12 cellular contexts compared by ENCODE assay signal in genomic region chr3:45218578-45219390, GRCh38. TPM values are rescaled to one million over a fixed set of nuclear protein-coding genes. Genes with fewer than 3 reads are reported as not detected.
DNase-seq lines count a peak whose midpoint lies in the region; ATAC-seq, FAIRE-seq and TF ChIP-seq lines count a peak whose summit lies in the region.
"Had no signal": no experiment of that assay in that cellular context is flagged by ENCODE, and none has a peak within 500 bp of the region (broad histone marks: within the 10 kb centered on the region; RNA-seq: fewer than 3 reads in every experiment).

No MANE protein-coding gene starts in this region.

- CTCF ChIA-PET in naive thymus-derived CD4-positive, alpha-beta T cell (lab: Charles Lee) = no interaction called here

- H3K9ac ChIP-seq in HUES48 (ENCODE audit: low read depth, low read length) (no peak overlapping the region), keratinocyte (ENCODE audit: control insufficient read depth, extremely low read depth, insufficient read depth, low read length) (no peak overlapping the region)

- no peaks in the 10 kb centered on the region for H3K36me3 Mint-ChIP-seq in naive thymus-derived CD4-positive, alpha-beta T cell

- H3K9me1 ChIP-seq in keratinocyte (ENCODE audit: control insufficient read depth, extremely low read depth, insufficient read depth, low read length) = no peaks in the 10 kb centered on the region

- DNase-seq in A172 (ENCODE audit: low spot score) = peak; percentile 76
- no peak for DNase-seq in keratinocyte (ENCODE audit: low read depth, low spot score)
- no peak for DNase-seq in HTR-8/SVneo (ENCODE audit: insufficient read length, low spot score)
- DNase-seq in naive thymus-derived CD4-positive, alpha-beta T cell = no peak
- no peak for DNase-seq in anterior cingulate cortex (lab: John Stamatoyannopoulos, UW)
- no peak for DNase-seq in GF-D8 (lab: John Stamatoyannopoulos, UW)
- DNase-seq: activated CD4-positive, CD25-positive, alpha-beta regulatory T cell; dermis blood vessel endothelial cell; DMS79 treated with DMSO at 0.1 percent for 48 hours; heart left ventricle had no signal

- no peaks in the 10 kb centered on the region for H4K20me1 ChIP-seq in keratinocyte (ENCODE audit: control insufficient read depth, extremely low read depth, insufficient read depth, low read length)

- H3K9me3 Mint-ChIP-seq in naive thymus-derived CD4-positive, alpha-beta T cell = no peaks in the 10 kb centered on the region

- H3K4me1 ChIP-seq in HUES48 (ENCODE audit: control insufficient read depth, insufficient read depth, low read length) = peaks cover 5% of the 10 kb centered on the region; the same call in 1 of the 2 replicates
- peaks cover 26% of the 10 kb centered on the region for H3K4me1 ChIP-seq in keratinocyte (ENCODE audit: control insufficient read depth, extremely low read depth, insufficient read depth, low read length)
- no peaks in the 10 kb centered on the region for H3K4me1 ChIP-seq in naive thymus-derived CD4-positive, alpha-beta T cell (ENCODE audit: control insufficient read depth in 2 of 2, insufficient read depth in 2 of 2, low read length in 2 of 2)
- H3K4me1 ChIP-seq: heart left ventricle had no signal

- no peaks in the 10 kb centered on the region for H3K79me2 ChIP-seq in keratinocyte (ENCODE audit: control insufficient read depth, insufficient read depth, low read length)

- intact Hi-C loops in naive thymus-derived CD4-positive, alpha-beta T cell (cut with micrococcal nuclease) = no loop called here

- FAIRE-seq in keratinocyte (lab: Jason Lieb, UNC) (peak; percentile 86), HTR-8/SVneo (lab: Jason Lieb, UNC) (no peak)

- POLR2A ChIA-PET in naive thymus-derived CD4-positive, alpha-beta T cell (lab: Charles Lee) = no interaction called here

- peak overlapping the region; percentile 15 for H3K4me2 ChIP-seq in keratinocyte (ENCODE audit: control insufficient read depth, extremely low read depth, insufficient read depth, low read depth, low read length)

- peaks cover 27 to 67% (median 41%) of the 10 kb centered on the region in 5 donors for H3K27me3 Mint-ChIP-seq in naive thymus-derived CD4-positive, alpha-beta T cell

- TF ChIP-seq CTCF in WI38 (IDR thresholded peaks at IDR 0.05; ENCODE audit: low read depth, low read length) = no peak
- TF ChIP-seq CTCF in keratinocyte (optimal IDR thresholded peaks at IDR 0.05 in 1 of 3, IDR thresholded peaks at IDR 0.05 in 1 of 3, conservative IDR thresholded peaks at IDR 0.05 in 1 of 3; ENCODE audit: extremely low read depth in 1 of 3, insufficient read depth in 2 of 3, low read length in 3 of 3) = no peak

- no peak for ATAC-seq in naive thymus-derived CD4-positive, alpha-beta T cell
- ATAC-seq: heart left ventricle had no signal

- H3K36me3 ChIP-seq in HUES48 (ENCODE audit: control insufficient read depth, insufficient read depth, low read length) (0 out of 2 replicates have a peak, but pooled peaks cover 2% of the 10 kb centered on the region), keratinocyte (ENCODE audit: control insufficient read depth in 2 of 2, extremely low read depth in 1 of 2, insufficient read depth in 2 of 2, low read length in 2 of 2) (no peaks in the 10 kb centered on the region)
- H3K36me3 ChIP-seq in naive thymus-derived CD4-positive, alpha-beta T cell (ENCODE audit: control insufficient read depth in 2 of 3, insufficient read depth in 3 of 3, low read length in 3 of 3) = no peaks in the 10 kb centered on the region
- H3K36me3 ChIP-seq: heart left ventricle had no signal

- no peak overlapping the region for H3K4me3 Mint-ChIP-seq in naive thymus-derived CD4-positive, alpha-beta T cell

- H3K4me3 ChIP-seq in HUES48 (ENCODE audit: low read depth, low read length) = no peak overlapping the region
- H3K4me3 ChIP-seq in WI38 (ENCODE audit: low read depth, low read length) = 0 out of 2 replicates have a peak overlapping the region, but pooled peaks have one; percentile 0
- H3K4me3 ChIP-seq in keratinocyte (ENCODE audit: control insufficient read depth in 2 of 3, extremely low read depth in 1 of 3, insufficient read depth in 2 of 3, low read depth in 1 of 3, low read length in 3 of 3) = no peak overlapping the region
- no peak overlapping the region for H3K4me3 ChIP-seq in naive thymus-derived CD4-positive, alpha-beta T cell (ENCODE audit: low read length)
- H3K4me3 ChIP-seq: heart left ventricle had no signal

- dilution Hi-C loops in keratinocyte (cut with MboI; ENCODE audit: extremely low pct_ligation_motif_present, low sequenced_read_pairs) = loop anchor here (5.0 kb wide), 1 partner anchor 81 kb away; no protein-coding TSS in a partner anchor

- H3K27ac ChIP-seq in HUES48 (ENCODE audit: low read depth, low read length) = peak overlapping the region; percentile 46
- peak overlapping the region; percentile 24 for H3K27ac ChIP-seq in keratinocyte (ENCODE audit: control insufficient read depth, insufficient read depth, low read length)
- H3K27ac ChIP-seq in naive thymus-derived CD4-positive, alpha-beta T cell (ENCODE audit: low read depth, low read length) = no peak overlapping the region
- H3K27ac ChIP-seq: heart left ventricle had no signal

- H3K27me3 ChIP-seq in HUES48 (ENCODE audit: control insufficient read depth, insufficient read depth, low read length) (no peaks in the 10 kb centered on the region), keratinocyte (ENCODE audit: control insufficient read depth, extremely low read depth, insufficient read depth, low read length) (no peaks in the 10 kb centered on the region)
- H3K27me3 ChIP-seq in naive thymus-derived CD4-positive, alpha-beta T cell (ENCODE audit: control insufficient read depth in 2 of 2, insufficient read depth in 2 of 2, low read length in 2 of 2) = peaks cover 0 to 2% of the 10 kb centered on the region in 2 donors

- no peaks in the 10 kb centered on the region for H3K9me3 ChIP-seq in HUES48 (ENCODE audit: control insufficient read depth, insufficient read depth, low read length)
- no peaks in the 10 kb centered on the region for H3K9me3 ChIP-seq in keratinocyte (ENCODE audit: control insufficient read depth, low read depth, low read length)
- no peaks in the 10 kb centered on the region for H3K9me3 ChIP-seq in naive thymus-derived CD4-positive, alpha-beta T cell (ENCODE audit: control insufficient read depth in 2 of 3, low read length in 3 of 3)
- H3K9me3 ChIP-seq: heart left ventricle had no signal

- no peak overlapping the region for H3K27ac Mint-ChIP-seq in naive thymus-derived CD4-positive, alpha-beta T cell

- no peak overlapping the region for H2AFZ ChIP-seq in keratinocyte (ENCODE audit: control insufficient read depth, low read length)

- peaks cover 0 to 3% (median 0%) of the 10 kb centered on the region in 7 donors for H3K4me1 Mint-ChIP-seq in naive thymus-derived CD4-positive, alpha-beta T cell

RNA-seq across cellular contexts. Expression of gene TMEM158, which starts 7.3 kb away (rescaled TPM):
- 95.1 and 111 TPM in 2 replicates for total RNA-seq in A172 (2014; rRNA removed; shearing (Covaris generic))
- polyA plus RNA-seq in keratinocyte = 2.0 to 3.4 TPM (median 2.0 TPM) in 3 replicates
- 0.96 TPM for polyA plus RNA-seq in keratinocyte (2011; ENCODE audit: low read depth)
- 1.9 and 3.7 TPM in 2 replicates for polyA plus RNA-seq in keratinocyte (2011; cell fraction: cytosol; rRNA removed)
- 2.3 and 3.1 TPM in 2 replicates for polyA plus RNA-seq in keratinocyte (2011; cell fraction: nucleus; rRNA removed)
- 1.3 and 6.2 TPM in 2 replicates for polyA plus RNA-seq in keratinocyte (2012; ENCODE audit: low replicate concordance)
- polyA minus RNA-seq in keratinocyte = 0.75 to 0.86 TPM (median 0.76 TPM) in 3 replicates
- 6.1 TPM for polyA minus RNA-seq in keratinocyte (2011; cell fraction: cytosol; rRNA and poly(A)+ RNA removed)
- polyA minus RNA-seq in keratinocyte (2011; cell fraction: nucleus; rRNA and poly(A)+ RNA removed) = 0.62 and 0.74 TPM in 2 replicates
- total RNA-seq in naive thymus-derived CD4-positive, alpha-beta T cell = under 1 TPM in 3 of 5 experiments, not detected in 2; 0.27 to 0.96 (median 0.60) TPM
- polyA plus RNA-seq in naive thymus-derived CD4-positive, alpha-beta T cell = not detected

Comparison
In these comparisons a context has a peak if more than half of its experiments do, and no peak if none do; other contexts are left out.
1. RNA of gene TMEM158, which starts 7.3 kb away (total RNA-seq): 95.1 to 111 TPM in A172; 0.27 to 0.96 TPM in naive thymus-derived CD4-positive, alpha-beta T cell; every median in the first group is over 10 times any median in the second.